In the genomic region with DNA sequence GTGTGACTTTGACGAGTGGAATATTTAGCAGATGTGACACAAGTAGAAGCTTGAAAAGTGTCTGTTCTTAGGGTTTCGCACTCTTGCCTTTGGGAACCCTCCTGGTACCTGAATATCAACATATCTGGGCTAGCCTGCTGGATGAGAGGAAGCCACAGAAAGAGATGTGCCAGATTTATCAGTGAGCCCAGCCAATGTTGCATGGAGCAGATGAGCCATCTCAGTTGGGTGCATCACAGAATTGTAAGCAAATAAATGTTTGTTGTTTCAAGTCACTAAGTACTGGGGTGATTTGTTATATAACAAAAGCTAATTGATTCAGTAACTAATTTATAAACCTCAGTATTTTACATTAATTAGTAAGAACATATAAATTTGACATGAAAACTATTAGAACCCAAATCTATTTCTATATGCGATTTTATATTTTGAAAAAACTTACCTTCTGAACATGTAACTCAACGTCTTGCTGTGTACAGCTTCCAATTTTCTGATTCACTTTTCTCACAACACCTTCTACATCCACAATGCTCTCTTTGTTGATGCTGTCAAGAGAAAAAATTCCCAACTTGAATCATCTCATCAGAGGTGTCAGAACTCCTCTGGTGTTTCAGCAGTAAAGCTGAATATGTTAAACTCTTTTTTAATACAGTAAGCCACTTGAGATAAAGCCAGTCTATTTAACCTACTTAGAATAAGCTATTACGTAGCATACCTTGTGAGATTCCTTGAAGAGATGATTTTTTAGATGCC, we compare ENCODE assay signal across 27 cellular contexts. TPM values are rescaled to one million over a fixed set of nuclear protein-coding genes. Genes with fewer than 3 reads are reported as not detected.
DNase-seq lines count a peak whose midpoint lies in the region; ATAC-seq, FAIRE-seq and TF ChIP-seq lines count a peak whose summit lies in the region.
"Had no signal": no experiment of that assay in that cellular context is flagged by ENCODE, and none has a peak within 500 bp of the region (broad histone marks: within the 10 kb centered on the region; RNA-seq: fewer than 3 reads in every experiment).

No MANE protein-coding gene starts in this region.

- H3K9me3 ChIP-seq in HepG2 (ENCODE audit: low read length) = no peaks in the 10 kb centered on the region
- H3K9me3 ChIP-seq in right lobe of liver = no peaks in the 10 kb centered on the region
- peaks cover 4% of the 10 kb centered on the region; the same call in 2 of the 3 replicates for H3K9me3 ChIP-seq in GM12878 (replicated peaks; ENCODE audit: control insufficient read depth, insufficient read depth, low read length)
- no peaks in the 10 kb centered on the region for H3K9me3 ChIP-seq in ascending aorta
- H3K9me3 ChIP-seq in A673 (ENCODE audit: low read depth, low read length, poor library complexity, severe bottlenecking) = no peaks in the 10 kb centered on the region
- H3K9me3 ChIP-seq: Caco-2 had no signal

- H3K79me2 ChIP-seq in HepG2 (ENCODE audit: insufficient read depth, low read length) = peaks cover 39% of the 10 kb centered on the region
- peaks cover 1% of the 10 kb centered on the region for H3K79me2 ChIP-seq in GM12878 (ENCODE audit: control insufficient read depth, insufficient read depth, low read length)

- H3K27ac ChIP-seq in HepG2 (ENCODE audit: extremely low read length, insufficient read depth, low read length) (no peak overlapping the region), right lobe of liver (no peak overlapping the region), GM12878 (ENCODE audit: control insufficient read depth, insufficient read depth) (no peak overlapping the region), ascending aorta (no peak overlapping the region), A673 (ENCODE audit: low read depth, low read length, poor library complexity, severe bottlenecking) (no peak overlapping the region)
- H3K27ac ChIP-seq: KMS-11 had no signal

- no peak for TF ChIP-seq EP300 in HepG2 (IDR thresholded peaks at IDR 0.05; ENCODE audit: low read depth in 2 of 2, low read length in 2 of 2)
- no peak for TF ChIP-seq EP300 in HepG2 (CRISPR knock-in tag; IDR thresholded peaks at IDR 0.05; ENCODE audit: borderline replicate concordance)
- no peak for TF ChIP-seq EP300 in GM12878 (IDR thresholded peaks at IDR 0.05; ENCODE audit: borderline replicate concordance in 1 of 2, control insufficient read depth in 1 of 2, low read depth in 2 of 2, low read length in 2 of 2)

- TF ChIP-seq POLR2A in HepG2 (IDR thresholded peaks at IDR 0.05; ENCODE audit: insufficient read depth in 1 of 2, low read depth in 2 of 2, low read length in 2 of 2) = no peak
- TF ChIP-seq POLR2A in right lobe of liver (IDR thresholded peaks at IDR 0.05) = no peak
- no peak for TF ChIP-seq POLR2A in GM12878 (IDR thresholded peaks at IDR 0.05; ENCODE audit: low read depth, low read length)

- H3K9ac ChIP-seq in HepG2 (ENCODE audit: insufficient read depth, low read depth, low read length) (no peak overlapping the region), GM12878 (ENCODE audit: control insufficient read depth, insufficient read depth, low read length) (no peak overlapping the region)
- H3K9ac ChIP-seq: KMS-11 had no signal

- ATAC-seq in HepG2 = no peak
- no peak for ATAC-seq in right lobe of liver
- ATAC-seq in GM12878 = no peak
- ATAC-seq in HG03039 (IDR thresholded peaks at IDR 0.05; ENCODE audit: unreplicated experiment) = no peak
- ATAC-seq: GM23338 had no signal

- BruUV-seq in HepG2 (replicated peaks; lab: Mats Ljungman, UMichigan) = no TSS peak
- BruUV-seq in GM12878 (replicated peaks; lab: Mats Ljungman, UMichigan) = no TSS peak
- no TSS peak for BruUV-seq in A673 (replicated peaks; lab: Mats Ljungman, UMichigan)

- SMC1A ChIA-PET in GM12878 (lab: Charles Lee; ENCODE audit: uncharacterized antibody, unreplicated experiment) = interaction anchor here (0.6 to 2.3 kb wide), 14 partner anchors 11 to 313 kb away, joined by 3 to 10 read pairs (median 3); no protein-coding TSS in a partner anchor

- RAD21 ChIA-PET in GM12878 (lab: Charles Lee; ENCODE audit: unreplicated experiment) = interaction anchor here (0.7 to 2.1 kb wide), 9 partner anchors 10 to 442 kb away, joined by 3 to 10 read pairs (median 4); no protein-coding TSS in a partner anchor

- H3K27me3 ChIP-seq in HepG2 (ENCODE audit: control insufficient read depth in 1 of 2, insufficient read depth in 2 of 2, low read length in 2 of 2) = no peaks in the 10 kb centered on the region
- H3K27me3 ChIP-seq in right lobe of liver = no peaks in the 10 kb centered on the region
- H3K27me3 ChIP-seq in GM12878 (replicated peaks in 1 of 2; ENCODE audit: control insufficient read depth in 2 of 2, insufficient read depth in 2 of 2, low read length in 1 of 2) = no peaks in the 10 kb centered on the region
- no peaks in the 10 kb centered on the region for H3K27me3 ChIP-seq in ascending aorta
- H3K27me3 ChIP-seq in A673 (replicated peaks; ENCODE audit: insufficient read depth, low read depth, low read length, poor library complexity) = no peaks in the 10 kb centered on the region

- H3K36me3 ChIP-seq in HepG2 (replicated peaks in 1 of 2; ENCODE audit: control insufficient read depth in 1 of 2, insufficient read depth in 2 of 2, low read length in 2 of 2) = peaks cover 4 to 28% of the 10 kb centered on the region in 2 experiments; a peak in 4 of 5 replicates
- peaks cover 0 to 6% (median 3%) of the 10 kb centered on the region in 4 donors for H3K36me3 ChIP-seq in right lobe of liver
- peaks cover 1 to 7% of the 10 kb centered on the region in 2 experiments; a peak in 2 of 4 replicates for H3K36me3 ChIP-seq in GM12878 (ENCODE audit: control insufficient read depth in 2 of 2, insufficient read depth in 2 of 2, low read length in 1 of 2)
- peaks cover 5 to 13% of the 10 kb centered on the region in 2 donors for H3K36me3 ChIP-seq in ascending aorta
- H3K36me3 ChIP-seq in A673 (ENCODE audit: insufficient read depth, low read length, poor library complexity, severe bottlenecking) = peaks cover 4% of the 10 kb centered on the region

- FAIRE-seq in HepG2 (lab: Jason Lieb, UNC) (no peak), GM12878 (lab: Jason Lieb, UNC) (no peak), islet of Langerhans (lab: Jason Lieb, UNC) (peak; percentile 53)
- FAIRE-seq: A204.1, GM18507 had no signal

- no peak overlapping the region for H3K4me3 ChIP-seq in HepG2 (replicated peaks in 1 of 3; ENCODE audit: insufficient read depth in 1 of 3, low read depth in 2 of 3, low read length in 3 of 3)
- H3K4me3 ChIP-seq in right lobe of liver = no peak overlapping the region
- no peak overlapping the region for H3K4me3 ChIP-seq in GM12878
- no peak overlapping the region for H3K4me3 ChIP-seq in ascending aorta
- H3K4me3 ChIP-seq in A673 (ENCODE audit: low read depth, low read length, poor library complexity, severe bottlenecking) = no peak overlapping the region
- H3K4me3 ChIP-seq: GM23338 had no signal

- H3K4me2 ChIP-seq in HepG2 (ENCODE audit: low read depth, low read length) (no peak overlapping the region), GM12878 (ENCODE audit: control insufficient read depth, insufficient read depth) (no peak overlapping the region)
- H3K4me2 ChIP-seq: GM23338, KMS-11 had no signal

- 96% methylated on average over 5 of the region's 5 CpGs for WGBS in HepG2 (ENCODE audit: low lambda C conversion rate)
- 97% methylated on average over 5 of the region's 5 CpGs for WGBS in right lobe of liver (ENCODE audit: insufficient coverage, low coverage, low lambda C conversion rate, missing lambda C conversion rate)
- WGBS in GM12878 (ENCODE audit: insufficient coverage, insufficient replicate concordance, low lambda C conversion rate, missing lambda C conversion rate) = 98% methylated on average over 5 of the region's 5 CpGs

- intact Hi-C loops in HepG2 (cut with micrococcal nuclease; ENCODE audit: unreplicated experiment) (no loop called here), right lobe of liver (cut with DNase I) (no loop called here), GM12878 (cut with micrococcal nuclease; ENCODE audit: unreplicated experiment) (no loop called here), ascending aorta (cut with DNase I) (no loop called here), A673 (cut with micrococcal nuclease; ENCODE audit: unreplicated experiment) (no loop called here)

- TF ChIP-seq RAD21 in HepG2 (CRISPR knock-in tag; IDR thresholded peaks at IDR 0.05) = no peak
- no peak for TF ChIP-seq RAD21 in GM12878 (IDR thresholded peaks at IDR 0.05; ENCODE audit: insufficient read depth, low read depth, low read length)

- H4K20me1 ChIP-seq in HepG2 (ENCODE audit: insufficient read depth, low read length) (peaks cover 9% of the 10 kb centered on the region), GM12878 (ENCODE audit: control insufficient read depth, insufficient read depth) (no peaks in the 10 kb centered on the region; the same call in 1 of the 2 replicates)

- CTCF ChIA-PET in HepG2 (lab: Yijun Ruan, JAX; ENCODE audit: low intra/inter-chr PET ratio, low total read pairs) = no interaction called here
- CTCF ChIA-PET in GM12878 (lab: Yijun Ruan, JAX) = interaction anchor here (0.7 to 1.3 kb wide), 7 partner anchors 8 to 602 kb away, joined by 3 to 4 read pairs (median 3); partner anchors contain the start of gene DARS1
- CTCF ChIA-PET in HEK293T (lab: Yijun Ruan, JAX) = no interaction called here
- CTCF ChIA-PET in A673 (lab: Charles Lee) = no interaction called here

- in situ Hi-C loops in HepG2 (cut with HindIII; ENCODE audit: extremely low pct_ligation_motif_present, low pct_unique_long_range_greater_than_20kb) = no loop called here
- in situ Hi-C loops in GM12878 (cut with MboI) = no loop called here

- TF ChIP-seq CTCF in HepG2 (CRISPR knock-in tag; IDR thresholded peaks at IDR 0.05) (no peak), right lobe of liver (IDR thresholded peaks at IDR 0.05) (no peak), GM12878 (IDR thresholded peaks at IDR 0.05 in 2 of 3, conservative IDR thresholded peaks at IDR 0.05 in 1 of 3; ENCODE audit: control insufficient read depth in 2 of 3, extremely low read depth in 1 of 3, insufficient read depth in 1 of 3, low read depth in 3 of 3, low read length in 3 of 3) (no peak), ascending aorta (IDR thresholded peaks at IDR 0.05) (no peak), A673 (conservative IDR thresholded peaks at IDR 0.05; ENCODE audit: low read depth, low read length) (no peak)

- DNase-seq in HepG2 (ENCODE audit: low spot score) = no peak
- DNase-seq in right lobe of liver = no peak
- no peak for DNase-seq in GM12878 (ENCODE audit: low read depth, low spot score)
- DNase-seq in HEK293T (ENCODE audit: extremely low spot score) = no peak
- DNase-seq in ascending aorta (ENCODE audit: low spot score in 2 of 2) = no peak
- DNase-seq in A673 (ENCODE audit: low spot score) = no peak
- DNase-seq: AML-193; Caco-2; CD4-positive, alpha-beta memory T cell; DMS79 treated with DMSO at 0.1 percent for 48 hours; H9; HFFc6; NCI-H1048; NCI-H1417; NCI-H1694; NCI-H2029 treated with DMSO at 0.1 percent for 48 hours; NCI-H2227 treated with DMSO at 0.1 percent for 48 hours; NCI-H510A; NCI-H69; Right ventricle myocardium superior; RPMI8226 had no signal

- H2AFZ ChIP-seq in HepG2 (ENCODE audit: low read length) (no peak overlapping the region), GM12878 (ENCODE audit: control insufficient read depth, low read depth, low read length) (no peak overlapping the region)
- H2AFZ ChIP-seq: GM23338 had no signal

- H3K4me1 ChIP-seq in HepG2 (ENCODE audit: insufficient read depth, low read length) (no peaks in the 10 kb centered on the region), right lobe of liver (no peaks in the 10 kb centered on the region), GM12878 (ENCODE audit: control insufficient read depth, insufficient read depth, low read length) (no peaks in the 10 kb centered on the region), ascending aorta (no peaks in the 10 kb centered on the region), A673 (ENCODE audit: insufficient read depth, low read length, poor library complexity, severe bottlenecking) (no peaks in the 10 kb centered on the region)
- H3K4me1 ChIP-seq: Caco-2 had no signal

- POLR2A ChIA-PET in HepG2 (lab: Yijun Ruan, JAX) = no interaction called here
- POLR2A ChIA-PET in GM12878 (lab: Charles Lee) = interaction anchor here (0.6 to 1.1 kb wide), 3 partner anchors 37 to 165 kb away, joined by 3 to 5 read pairs (median 3); no protein-coding TSS in a partner anchor
- POLR2A ChIA-PET in HEK293T (lab: Yijun Ruan, JAX) = interaction anchor here (0.6 kb wide), 1 partner anchor 62 kb away, joined by 5 read pairs; no protein-coding TSS in a partner anchor
- POLR2A ChIA-PET in A673 (lab: Charles Lee; ENCODE audit: low non-redundant PET) = no interaction called here

RNA-seq across cellular contexts. Expression of gene DARS1, which starts 42.3 kb away (rescaled TPM):
- total RNA-seq in HepG2 (2016; rRNA removed; fragmentation: Illumina TruSeq; extraction: Trizol) (149 and 246 TPM in 2 replicates), right lobe of liver (10 to 100 TPM; 19.9 to 49.1 (median 34.8) TPM), GM12878 (2014; rRNA removed) (91.0 and 119 TPM in 2 replicates), GM12878 (2014; rRNA removed; fragmentation: Illumina TruSeq; extraction: Trizol) (136 and 141 TPM in 2 replicates), GM12878 (2021) (102 and 105 TPM in 2 replicates), ascending aorta (11.6 TPM), A673 (2021) (61.0 and 63.6 TPM in 2 replicates)
- 19.9 and 25.4 TPM in 2 replicates for total RNA-seq in HepG2 (2016; cell fraction: cytosol; rRNA removed; fragmentation: Illumina TruSeq; extraction: Trizol; ENCODE audit: low read depth)
- 151 and 220 TPM in 2 replicates for total RNA-seq in HepG2 (2016; cell fraction: insoluble cytoplasmic fraction; rRNA removed; fragmentation: Illumina TruSeq; extraction: Trizol)
- total RNA-seq in HepG2 (2016; cell fraction: membrane; rRNA removed; fragmentation: Illumina TruSeq; extraction: Trizol) = 49.5 and 53.8 TPM in 2 replicates
- total RNA-seq in HepG2 (2016; cell fraction: nucleus; rRNA removed; fragmentation: Illumina TruSeq; extraction: Trizol) = 83.7 and 87.9 TPM in 2 replicates
- polyA plus RNA-seq in HepG2 (2011; rRNA removed) (149 and 230 TPM in 2 replicates), GM12878 (2011; rRNA removed) (387 and 495 TPM in 2 replicates), GM12878 (2014; fragmentation: Illumina TruSeq; extraction: Trizol) (155 and 196 TPM in 2 replicates), GM12878 (2014; fragmentation: Nextera tagmentation; extraction: Ambion mirVana) (100 to 1,000 TPM; 102 to 134 TPM), GM12878 (2014; rRNA removed) (79.7 and 93.1 TPM in 2 replicates), GM12878 (2016; fragmentation: Nextera tagmentation; extraction: Ambion mirVana) (100 to 1,000 TPM; 171 to 187 TPM)
- 82.7 and 108 TPM in 2 replicates for polyA plus RNA-seq in HepG2 (2011; cell fraction: cytosol; rRNA removed)
- 47.0 and 56.6 TPM in 2 replicates for polyA plus RNA-seq in HepG2 (2011; cell fraction: nucleus; rRNA removed)
- 118 and 170 TPM in 2 replicates for polyA plus RNA-seq in HepG2 (2012)
- 10.3 and 11.0 TPM in 2 replicates for polyA plus RNA-seq in HepG2 (2016; cell fraction: cytosol; fragmentation: Illumina TruSeq; extraction: Trizol; ENCODE audit: low read depth)
- 177 and 181 TPM in 2 replicates for polyA plus RNA-seq in HepG2 (2016; cell fraction: insoluble cytoplasmic fraction; fragmentation: Illumina TruSeq; extraction: Trizol; ENCODE audit: low read depth)
- 29.5 and 30.4 TPM in 2 replicates for polyA plus RNA-seq in HepG2 (2016; cell fraction: membrane; fragmentation: Illumina TruSeq; extraction: Trizol; ENCODE audit: low read depth)
- 88.4 and 95.0 TPM in 2 replicates for polyA plus RNA-seq in HepG2 (2016; cell fraction: nucleus; fragmentation: Illumina TruSeq; extraction: Trizol; ENCODE audit: insufficient read depth, low read depth)
- polyA minus RNA-seq in HepG2 (2011; rRNA and poly(A)+ RNA removed; ENCODE audit: low replicate concordance) = 23.5 and 77.2 TPM in 2 replicates
- 99.1 and 111 TPM in 2 replicates for polyA minus RNA-seq in HepG2 (2011; cell fraction: cytosol; rRNA and poly(A)+ RNA removed)
- 151 and 153 TPM in 2 replicates for polyA minus RNA-seq in HepG2 (2011; cell fraction: nucleus; rRNA and poly(A)+ RNA removed)
- 304 and 337 TPM in 2 replicates for total RNA-seq in GM12878 (2013; cell fraction: nucleolus; rRNA removed)
- polyA plus RNA-seq in GM12878 (2011; ENCODE audit: low read depth) = 95.7 TPM
- polyA plus RNA-seq in GM12878 (2011; cell fraction: cytosol; rRNA removed) = 119 and 126 TPM in 2 replicates
- polyA plus RNA-seq in GM12878 (2011; cell fraction: nucleus; rRNA removed) = 126 and 130 TPM in 2 replicates
- polyA plus RNA-seq in GM12878 (2012) = 95.1 and 139 TPM in 2 replicates
- 158 and 297 TPM in 2 replicates for polyA minus RNA-seq in GM12878 (2011; rRNA and poly(A)+ RNA removed)
- 46.1 and 75.2 TPM in 2 replicates for polyA minus RNA-seq in GM12878 (2011; cell fraction: cytosol; rRNA and poly(A)+ RNA removed)
- 43.8 and 61.5 TPM in 2 replicates for polyA minus RNA-seq in GM12878 (2011; cell fraction: nucleus; rRNA and poly(A)+ RNA removed)

Comparison
In these comparisons a context has a peak if more than half of its experiments do, and no peak if none do; other contexts are left out.
1. POLR2A ChIA-PET loops: an anchor here in GM12878 (0.6 to 1.1 kb wide) and HEK293T (0.6 kb wide); none called in HepG2 and A673.
2. Of the 75 proteins assayed by ChIP-seq in both HepG2 and GM12878: peak only in HepG2: none; only in GM12878: SMAD1; in both: none; in neither: 74.